10 cellular contexts compared by ENCODE assay signal in the genomic region with DNA sequence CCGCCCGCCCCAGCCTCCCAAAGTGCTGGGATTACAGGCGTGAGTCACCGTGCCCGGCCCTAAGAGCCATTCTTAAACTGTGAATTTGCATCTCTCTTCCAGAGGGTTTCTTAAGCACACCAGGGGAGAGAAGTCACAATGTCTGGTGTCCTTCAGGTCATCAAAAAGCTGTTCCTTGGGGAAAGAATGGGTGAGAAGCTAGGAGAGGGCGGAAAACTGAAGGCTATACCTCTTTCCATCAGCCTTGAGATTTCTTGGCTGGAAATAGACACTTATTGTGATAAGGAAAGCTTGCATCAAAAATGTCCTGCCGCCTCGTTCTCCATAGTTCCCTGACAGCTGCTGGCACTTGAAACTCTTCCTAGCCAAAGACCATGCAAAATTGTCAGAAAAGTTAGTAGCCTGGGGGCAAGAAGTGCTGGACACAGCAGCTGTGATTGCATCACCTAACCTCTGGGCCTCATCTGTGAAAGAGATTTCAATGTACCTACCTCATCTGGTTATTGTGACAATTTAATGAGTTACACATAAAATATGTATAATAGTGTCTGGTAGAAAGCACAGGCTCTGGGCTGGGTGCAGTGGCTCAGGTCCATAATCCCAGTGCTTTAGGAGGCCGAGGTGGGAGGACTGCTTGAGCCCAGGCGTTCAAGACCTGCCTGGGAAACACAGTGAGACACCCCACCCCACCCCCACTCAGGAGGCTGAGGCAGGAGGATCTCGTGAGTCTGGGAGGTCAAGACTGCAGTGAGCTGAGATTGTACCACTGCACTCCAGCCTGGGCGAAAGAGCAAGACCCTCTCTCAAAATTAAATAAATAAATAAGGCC. TPM values are rescaled to one million over a fixed set of nuclear protein-coding genes. Genes with fewer than 3 reads are reported as not detected.
DNase-seq lines count a peak whose midpoint lies in the region; ATAC-seq and TF ChIP-seq lines count a peak whose summit lies in the region.
"Had no signal": no experiment of that assay in that cellular context is flagged by ENCODE, and none has a peak within 500 bp of the region (broad histone marks: within the 10 kb centered on the region; RNA-seq: fewer than 3 reads in every experiment).

No MANE protein-coding gene starts in this region.

- no peak overlapping the region for H3K4me3 Mint-ChIP-seq in activated T-cell treated with anti-CD3 and anti-CD28 coated beads, Interleukin-2, amount 50 U/mL, for 24 hours
- no peak overlapping the region for H3K4me3 Mint-ChIP-seq in nephron progenitor cell

- BruUV-seq in Panc1 (replicated peaks; lab: Mats Ljungman, UMichigan): no TSS peak

- H3K27me3 ChIP-seq in Panc1 (ENCODE audit: control insufficient read depth, insufficient read depth, low read length) (no peaks in the 10 kb centered on the region), fibroblast of lung (ENCODE audit: control insufficient read depth, insufficient read depth, low read length) (no peaks in the 10 kb centered on the region), spleen (replicated peaks in 1 of 7) (no peaks in the 10 kb centered on the region)
- H3K27me3 ChIP-seq: upper lobe of left lung had no signal

- POLR2A ChIA-PET in Panc1 (lab: Charles Lee): interaction anchor here (0.6 to 1.3 kb wide), 5 partner anchors 9 to 61 kb away, joined by 3 to 16 read pairs (median 5); no protein-coding TSS in a partner anchor

- TF ChIP-seq CTCF in Panc1 (IDR thresholded peaks at IDR 0.05): no peak
- TF ChIP-seq CTCF in fibroblast of lung (conservative IDR thresholded peaks at IDR 0.05 in 1 of 2, IDR thresholded peaks at IDR 0.05 in 1 of 2; ENCODE audit: low read depth in 1 of 2, low read length in 2 of 2): no peak
- TF ChIP-seq CTCF in spleen (IDR thresholded peaks at IDR 0.05 in 8 of 11, conservative IDR thresholded peaks at IDR 0.05 in 3 of 11): no peak
- TF ChIP-seq CTCF in nephron progenitor cell (IDR thresholded peaks at IDR 0.05): no peak

- H3K79me2 ChIP-seq in fibroblast of lung (ENCODE audit: control insufficient read depth, insufficient read depth, low read length): no peaks in the 10 kb centered on the region

- H3K4me1 ChIP-seq in Panc1 (ENCODE audit: control insufficient read depth, insufficient read depth, low read length) (peaks cover 33% of the 10 kb centered on the region), fibroblast of lung (ENCODE audit: control insufficient read depth, extremely low read depth, insufficient read depth, low read length) (peaks cover 8% of the 10 kb centered on the region), spleen (peaks cover 33 to 77% (median 54%) of the 10 kb centered on the region in 6 donors)

- WGBS in spleen, 5 donors: 79 to 91% (median 80%) methylated on average over 11 to 12 of the region's 12 CpGs

- H3K9me3 ChIP-seq in Panc1 (ENCODE audit: control insufficient read depth, insufficient read depth, low read depth, low read length) (no peaks in the 10 kb centered on the region), fibroblast of lung (ENCODE audit: control insufficient read depth, insufficient read depth, low read depth, low read length) (no peaks in the 10 kb centered on the region), spleen (no peaks in the 10 kb centered on the region)
- H3K9me3 ChIP-seq: upper lobe of left lung had no signal

- intact Hi-C loops in Panc1 (cut with micrococcal nuclease; ENCODE audit: unreplicated experiment) (no loop called here), spleen (cut with DNase I; ENCODE audit: low total_unique reads) (no loop called here)

- H3K4me3 ChIP-seq in Panc1 (ENCODE audit: low read depth in 2 of 2, low read length in 2 of 2): peak overlapping the region in 1 of 2 experiments; percentile 49; a peak in 3 of 4 replicates
- no peak overlapping the region for H3K4me3 ChIP-seq in fibroblast of lung (replicated peaks in 1 of 4; ENCODE audit: control extremely low read depth in 1 of 4, insufficient read depth in 1 of 4, low read depth in 3 of 4, low read length in 4 of 4)
- H3K4me3 ChIP-seq in spleen: no peak overlapping the region
- H3K4me3 ChIP-seq: upper lobe of left lung had no signal

- CTCF ChIA-PET in Panc1 (lab: Charles Lee): interaction anchor here (1.5 kb wide), 1 partner anchor 16 kb away, joined by 7 read pairs; no protein-coding TSS in a partner anchor

- peaks cover 3% of the 10 kb centered on the region for H3K36me3 Mint-ChIP-seq in activated T-cell treated with anti-CD3 and anti-CD28 coated beads, Interleukin-2, amount 50 U/mL, for 24 hours (ENCODE audit: low read depth)
- H3K36me3 Mint-ChIP-seq in nephron progenitor cell (ENCODE audit: low read depth): no peaks in the 10 kb centered on the region

- peak overlapping the region; percentile 44 for H3K4me2 ChIP-seq in fibroblast of lung (ENCODE audit: extremely low read depth, insufficient read depth, low read length)

- H3K4me1 Mint-ChIP-seq in activated T-cell treated with anti-CD3 and anti-CD28 coated beads, Interleukin-2, amount 50 U/mL, for 24 hours (ENCODE audit: low read depth): peaks cover 64% of the 10 kb centered on the region
- peaks cover 42% of the 10 kb centered on the region for H3K4me1 Mint-ChIP-seq in nephron progenitor cell

- TF ChIP-seq POLR2A in spleen (IDR thresholded peaks at IDR 0.05): no peak

- H3K36me3 ChIP-seq in Panc1 (ENCODE audit: control insufficient read depth, insufficient read depth, low read length): no peaks in the 10 kb centered on the region
- no peaks in the 10 kb centered on the region for H3K36me3 ChIP-seq in fibroblast of lung (ENCODE audit: control insufficient read depth, insufficient read depth, low read length)
- no peaks in the 10 kb centered on the region for H3K36me3 ChIP-seq in spleen
- H3K36me3 ChIP-seq: upper lobe of left lung had no signal

- H4K20me1 ChIP-seq in fibroblast of lung (ENCODE audit: control insufficient read depth, extremely low read depth, insufficient read depth, low read length): no peaks in the 10 kb centered on the region

- no peak for ATAC-seq in Panc1

- no peaks in the 10 kb centered on the region for H3K27me3 Mint-ChIP-seq in activated T-cell treated with anti-CD3 and anti-CD28 coated beads, Interleukin-2, amount 50 U/mL, for 24 hours
- H3K27me3 Mint-ChIP-seq in nephron progenitor cell (ENCODE audit: low read depth, poor library complexity): peaks cover 18% of the 10 kb centered on the region

- no peaks in the 10 kb centered on the region for H3K9me3 Mint-ChIP-seq in activated T-cell treated with anti-CD3 and anti-CD28 coated beads, Interleukin-2, amount 50 U/mL, for 24 hours
- H3K9me3 Mint-ChIP-seq in nephron progenitor cell: peaks cover 11% of the 10 kb centered on the region

- no peak for DNase-seq in activated T-cell treated with anti-CD3 and anti-CD28 coated beads, Interleukin-2, amount 50 U/mL, for 24 hours
- DNase-seq in activated T-cell treated with anti-CD3 and anti-CD28 coated beads for 4 hours: no peak
- no peak for DNase-seq in Panc1 (ENCODE audit: low read depth, low spot score)
- DNase-seq in fibroblast of lung (ENCODE audit: low read depth in 2 of 2): peak; percentile 67 to 77
- DNase-seq in spleen: peak; percentile 72
- no peak for DNase-seq in nephron progenitor cell
- DNase-seq in activated naive CD4-positive, alpha-beta T cell treated with anti-CD3 and anti-CD28 coated beads, Interleukin-2, amount 50 U/mL, for 16 hours: no peak
- DNase-seq in GM03348 (ENCODE audit: low spot score): no peak
- DNase-seq: NCI-H510A treated with DMSO at 0.1 percent for 48 hours had no signal

- H3K9ac ChIP-seq in fibroblast of lung (ENCODE audit: insufficient read depth, low read length): no peak overlapping the region

- H2AFZ ChIP-seq in fibroblast of lung (ENCODE audit: low read length): no peak overlapping the region

- H3K27ac ChIP-seq in Panc1 (ENCODE audit: low read length): peak overlapping the region; percentile 85
- H3K27ac ChIP-seq in fibroblast of lung (ENCODE audit: insufficient read depth, low read length): peak overlapping the region; percentile 60
- H3K27ac ChIP-seq in spleen: peak overlapping the region in 4 of 8 donors; percentile 15 to 53 (median 42)
- H3K27ac ChIP-seq: upper lobe of left lung had no signal

- H3K27ac Mint-ChIP-seq in activated T-cell treated with anti-CD3 and anti-CD28 coated beads, Interleukin-2, amount 50 U/mL, for 24 hours: peak overlapping the region; percentile 23
- H3K27ac Mint-ChIP-seq in nephron progenitor cell: no peak overlapping the region

- in situ Hi-C loops in Panc1 (cut with HindIII; ENCODE audit: low pct_unique_long_range_greater_than_20kb, low sequenced_read_pairs): no loop called here

RNA-seq across cellular contexts. Expression of gene UBC, which starts 9.7 kb away (rescaled TPM):
- total RNA-seq in Panc1 (2021; ENCODE audit: unreplicated experiment) (1,725 TPM), fibroblast of lung (1,743 and 2,362 TPM in 2 replicates), spleen (1,000 to 10,000 TPM in 1 of 7 donors, 100 to 1,000 TPM in 6; 770 to 1,107 (median 909) TPM)
- 2,683 TPM for polyA plus RNA-seq in Panc1 (2012; ENCODE audit: insufficient read length)
- polyA plus RNA-seq in fibroblast of lung (2,019 and 3,087 TPM in 2 replicates), spleen (100 to 1,000 TPM; 623 to 743 (median 691) TPM)
- 1,272 and 1,540 TPM in 2 replicates for polyA plus RNA-seq in fibroblast of lung (2012)
- 2,337 and 2,675 TPM in 2 replicates for polyA minus RNA-seq in fibroblast of lung (ENCODE audit: low replicate concordance)

Comparison
In these comparisons a context has a peak if more than half of its experiments do, and no peak if none do; other contexts are left out.
1. DNase-seq: peak in fibroblast of lung (2 of 2) and spleen (single experiment); none in activated T-cell treated with anti-CD3 and anti-CD28 coated beads, Interleukin-2, amount 50 U/mL, for 24 hours (single experiment), activated T-cell treated with anti-CD3 and anti-CD28 coated beads for 4 hours (single experiment), Panc1 (single experiment), nephron progenitor cell (single experiment), activated naive CD4-positive, alpha-beta T cell treated with anti-CD3 and anti-CD28 coated beads, Interleukin-2, amount 50 U/mL, for 16 hours (single experiment) and GM03348 (single experiment).